8 cellular contexts compared by ENCODE assay signal in genomic region chr3:50616003-50616769, GRCh38. TPM values are rescaled to one million over a fixed set of nuclear protein-coding genes. Genes with fewer than 3 reads are reported as not detected.
DNase-seq lines count a peak whose midpoint lies in the region; ATAC-seq and TF ChIP-seq lines count a peak whose summit lies in the region.

No MANE protein-coding gene starts in this region.

- peak; percentile 99 for TF ChIP-seq CTCF in Panc1 (IDR thresholded peaks at IDR 0.05)
- TF ChIP-seq CTCF in esophagus muscularis mucosa (IDR thresholded peaks at IDR 0.05) = peak in 2 of 3 experiments; percentile 98 to 100

- ATAC-seq in CD4-positive, CD25-positive, alpha-beta regulatory T cell (ENCODE audit: low read depth in 2 of 2) = peak; percentile 14 to 17
- ATAC-seq in GM19467 (IDR thresholded peaks at IDR 0.05; ENCODE audit: unreplicated experiment) (peak; percentile 26), Panc1 (peak; percentile 74)

- DNase-seq in CD4-positive, CD25-positive, alpha-beta regulatory T cell = peak; percentile 79 to 90 (median 80)
- DNase-seq in KBM-7 (peak; percentile 92), Panc1 (ENCODE audit: low read depth, low spot score) (peak; percentile 84), esophagus muscularis mucosa (ENCODE audit: extremely low spot score) (peak; percentile 95)
- peak; percentile 87 to 91 for DNase-seq in activated T-cell treated with anti-CD3 and anti-CD28 coated beads, Interleukin-2, amount 50 U/mL, for 48 hours
- peak; percentile 73 for DNase-seq in stimulated activated CD8-positive, alpha-beta memory T cell treated with anti-CD3 and anti-CD28 coated beads, Interleukin-7, amount 100 ng/mL, for 4 hours (ENCODE audit: low read depth in 2 of 2)

- peaks cover 10 to 75% (median 49%) of the 10 kb centered on the region in 4 donors for H3K4me1 Mint-ChIP-seq in CD4-positive, CD25-positive, alpha-beta regulatory T cell

- POLR2A ChIA-PET in Panc1 (lab: Charles Lee) = no interaction called here

- H3K36me3 ChIP-seq in CD4-positive, CD25-positive, alpha-beta regulatory T cell (ENCODE audit: control insufficient read depth, insufficient read depth, low read length) = no peaks in the 10 kb centered on the region
- H3K36me3 ChIP-seq in Panc1 (ENCODE audit: control insufficient read depth, insufficient read depth, low read length) (no peaks in the 10 kb centered on the region), esophagus muscularis mucosa (no peaks in the 10 kb centered on the region), muscle layer of colon (ENCODE audit: insufficient read depth, low read length) (no peaks in the 10 kb centered on the region)

- 1% methylated on average over 21 of the region's 24 CpGs for WGBS in esophagus muscularis mucosa

- intact Hi-C loops in Panc1 (cut with micrococcal nuclease; ENCODE audit: unreplicated experiment) (loop anchor here (2.0 to 5.0 kb wide), 2 partner anchors 36 to 757 kb away; no protein-coding TSS in a partner anchor), esophagus muscularis mucosa (cut with DNase I) (loop anchor here (5.0 kb wide), 2 partner anchors 476 to 771 kb away; partner anchors contain the start of gene MANF)

- H3K27me3 ChIP-seq in CD4-positive, CD25-positive, alpha-beta regulatory T cell (ENCODE audit: control insufficient read depth, insufficient read depth, low read length) = no peaks in the 10 kb centered on the region
- no peaks in the 10 kb centered on the region for H3K27me3 ChIP-seq in Panc1 (ENCODE audit: control insufficient read depth, insufficient read depth, low read length)
- H3K27me3 ChIP-seq in esophagus muscularis mucosa = no peaks in the 10 kb centered on the region
- H3K27me3 ChIP-seq in muscle layer of colon (ENCODE audit: control insufficient read depth in 1 of 2, insufficient read depth in 2 of 2, low read length in 2 of 2) = no peaks in the 10 kb centered on the region

- peak overlapping the region; percentile 90 for H3K4me3 ChIP-seq in CD4-positive, CD25-positive, alpha-beta regulatory T cell (ENCODE audit: low read depth, low read length)
- H3K4me3 ChIP-seq in Panc1 (ENCODE audit: low read depth in 2 of 2, low read length in 2 of 2) (peak overlapping the region; percentile 59 to 75), esophagus muscularis mucosa (peak overlapping the region; percentile 80 to 100 (median 82)), muscle layer of colon (ENCODE audit: low read depth in 1 of 2, low read length in 2 of 2) (peak overlapping the region; percentile 61 to 79)

- no TSS peak for BruUV-seq in Panc1 (replicated peaks; lab: Mats Ljungman, UMichigan)

- H3K9me3 Mint-ChIP-seq in CD4-positive, CD25-positive, alpha-beta regulatory T cell = peaks cover 0 to 3% (median 0%) of the 10 kb centered on the region in 7 donors

- in situ Hi-C loops in KBM-7 (cut with MboI; ENCODE audit: low pct_unique_long_range_greater_than_20kb, low sequenced_read_pairs) = no loop called here
- in situ Hi-C loops in Panc1 (cut with HindIII; ENCODE audit: low pct_unique_long_range_greater_than_20kb, low sequenced_read_pairs) = no loop called here

- no peaks in the 10 kb centered on the region for H3K9me3 ChIP-seq in CD4-positive, CD25-positive, alpha-beta regulatory T cell (ENCODE audit: control insufficient read depth in 2 of 2, low read length in 2 of 2)
- H3K9me3 ChIP-seq in Panc1 (ENCODE audit: control insufficient read depth, insufficient read depth, low read depth, low read length) (no peaks in the 10 kb centered on the region), esophagus muscularis mucosa (peaks cover 0 to 4% (median 0%) of the 10 kb centered on the region in 4 donors), muscle layer of colon (ENCODE audit: low read length) (no peaks in the 10 kb centered on the region)

- no peak for TF ChIP-seq EP300 in esophagus muscularis mucosa (IDR thresholded peaks at IDR 0.05)

- CTCF ChIA-PET in Panc1 (lab: Charles Lee) = interaction anchor here (0.6 to 1.2 kb wide), 6 partner anchors 33 to 756 kb away, joined by 3 to 8 read pairs (median 4); partner anchors contain the start of gene C3orf18

- no peaks in the 10 kb centered on the region for H3K36me3 Mint-ChIP-seq in CD4-positive, CD25-positive, alpha-beta regulatory T cell

- no peaks in the 10 kb centered on the region for H3K27me3 Mint-ChIP-seq in CD4-positive, CD25-positive, alpha-beta regulatory T cell

- peak overlapping the region; percentile 35 for H3K9ac ChIP-seq in muscle layer of colon (ENCODE audit: low read length)

- H3K4me1 ChIP-seq in CD4-positive, CD25-positive, alpha-beta regulatory T cell (ENCODE audit: control insufficient read depth, insufficient read depth, low read length, poor library complexity, severe bottlenecking) = peaks cover 79% of the 10 kb centered on the region
- H3K4me1 ChIP-seq in Panc1 (ENCODE audit: control insufficient read depth, insufficient read depth, low read length) (no peaks in the 10 kb centered on the region; the same call in 1 of the 2 replicates), esophagus muscularis mucosa (peaks cover 43 to 75% (median 59%) of the 10 kb centered on the region in 4 donors), muscle layer of colon (ENCODE audit: insufficient read depth, low read length) (peaks cover 45% of the 10 kb centered on the region)

- peak overlapping the region; percentile 77 for H3K27ac ChIP-seq in CD4-positive, CD25-positive, alpha-beta regulatory T cell (ENCODE audit: insufficient read depth, low read length, poor library complexity, severe bottlenecking)
- H3K27ac ChIP-seq in Panc1 (ENCODE audit: low read length) (no peak overlapping the region), esophagus muscularis mucosa (replicated peaks in 1 of 4) (peak overlapping the region; percentile 84 to 96 (median 88)), muscle layer of colon (ENCODE audit: low read depth, low read length) (peak overlapping the region; percentile 81)

- peak overlapping the region; percentile 85 to 94 (median 90) for H3K4me3 Mint-ChIP-seq in CD4-positive, CD25-positive, alpha-beta regulatory T cell

- H3K27ac Mint-ChIP-seq in CD4-positive, CD25-positive, alpha-beta regulatory T cell = peak overlapping the region; percentile 91 to 95 (median 94)

- TF ChIP-seq POLR2A in esophagus muscularis mucosa (IDR thresholded peaks at IDR 0.05; ENCODE audit: low read depth) = no peak

RNA-seq across cellular contexts. Expression of gene MAPKAPK3, which starts 0.8 kb away (rescaled TPM):
- total RNA-seq in CD4-positive, CD25-positive, alpha-beta regulatory T cell = 42.9 TPM
- 10 to 100 TPM; 47.0 to 52.9 (median 49.5) TPM for polyA plus RNA-seq in CD4-positive, CD25-positive, alpha-beta regulatory T cell
- total RNA-seq in Panc1 (2021; ENCODE audit: unreplicated experiment) (14.8 TPM), esophagus muscularis mucosa (10 to 100 TPM; 20.8 to 31.3 (median 27.2) TPM)
- polyA plus RNA-seq in Panc1 (2012; ENCODE audit: insufficient read length) = 15.1 TPM

RNA-seq across cellular contexts. Expression of gene CISH, which starts 4.6 kb away (rescaled TPM):
- 23.4 TPM for total RNA-seq in CD4-positive, CD25-positive, alpha-beta regulatory T cell
- 10 to 100 TPM; 40.5 to 66.7 (median 58.5) TPM for polyA plus RNA-seq in CD4-positive, CD25-positive, alpha-beta regulatory T cell
- total RNA-seq in Panc1 (2021; ENCODE audit: unreplicated experiment) (0.57 TPM), esophagus muscularis mucosa (10 to 100 TPM in 1 of 4 donors, 1 to 10 TPM in 3; 1.7 to 26.7 (median 4.4) TPM)
- polyA plus RNA-seq in Panc1 (2012; ENCODE audit: insufficient read length) = 0.35 TPM

RNA-seq across cellular contexts. Expression of gene HEMK1, which starts 46.9 kb away (rescaled TPM):
- total RNA-seq in CD4-positive, CD25-positive, alpha-beta regulatory T cell = 21.1 TPM
- polyA plus RNA-seq in CD4-positive, CD25-positive, alpha-beta regulatory T cell = 10 to 100 TPM; 18.5 to 24.9 (median 23.1) TPM
- total RNA-seq in Panc1 (2021; ENCODE audit: unreplicated experiment) (12.1 TPM), esophagus muscularis mucosa (10 to 100 TPM in 1 of 4 donors, 1 to 10 TPM in 3; 4.6 to 10.6 (median 6.3) TPM)
- 12.5 TPM for polyA plus RNA-seq in Panc1 (2012; ENCODE audit: insufficient read length)

RNA-seq across cellular contexts. Expression of gene C3orf18, which starts 48.6 kb away (rescaled TPM):
- 8.7 TPM for total RNA-seq in CD4-positive, CD25-positive, alpha-beta regulatory T cell
- 10 to 100 TPM in 2 of 4 donors, 1 to 10 TPM in 2; 7.4 to 11.9 (median 10.6) TPM for polyA plus RNA-seq in CD4-positive, CD25-positive, alpha-beta regulatory T cell
- total RNA-seq in Panc1 (2021; ENCODE audit: unreplicated experiment) (5.0 TPM), esophagus muscularis mucosa (10 to 100 TPM; 13.6 to 23.8 (median 18.9) TPM)
- polyA plus RNA-seq in Panc1 (2012; ENCODE audit: insufficient read length) = 9.5 TPM

RNA-seq across cellular contexts. Expression of gene DOCK3, which starts 58.5 kb away (rescaled TPM):
- total RNA-seq in CD4-positive, CD25-positive, alpha-beta regulatory T cell = 0.35 TPM
- under 1 TPM; 0.03 to 0.09 (median 0.07) TPM for polyA plus RNA-seq in CD4-positive, CD25-positive, alpha-beta regulatory T cell
- 0.21 TPM for total RNA-seq in Panc1 (2021; ENCODE audit: unreplicated experiment)
- 0.04 TPM for polyA plus RNA-seq in Panc1 (2012; ENCODE audit: insufficient read length)
- 10 to 100 TPM in 1 of 4 donors, 1 to 10 TPM in 3; 5.4 to 10.6 (median 7.2) TPM for total RNA-seq in esophagus muscularis mucosa

Comparison
In these comparisons a context has a peak if more than half of its experiments do, and no peak if none do; other contexts are left out.
1. ATAC-seq: peak in every context shown above with its lines; median percentile 74 in Panc1; 26 in GM19467; 16 in CD4-positive, CD25-positive, alpha-beta regulatory T cell.